Comparison of ENCODE assay signal across 19 cellular contexts in genomic region chr2:84187258-84187657, GRCh38.
"Had no signal": no experiment of that assay in that cellular context is flagged by ENCODE, and none has a peak within 500 bp of the region (broad histone marks: within the 10 kb centered on the region; RNA-seq: fewer than 3 reads in every experiment).

No MANE protein-coding gene starts in this region.

- H3K4me3 Mint-ChIP-seq: IgD-negative memory B cell had no signal

- H3K4me1 Mint-ChIP-seq: IgD-negative memory B cell had no signal

- H3K9me3 ChIP-seq: SJSA1 had no signal

- H3K9me3 Mint-ChIP-seq: IgD-negative memory B cell had no signal

- H3K36me3 ChIP-seq: SJSA1 had no signal

- ATAC-seq: K562 had no signal

- H3K27me3 Mint-ChIP-seq: IgD-negative memory B cell had no signal

- H3K27ac ChIP-seq: HL-60, SJSA1, SK-N-MC had no signal

- DNase-seq: NCI-H1092 treated with DMSO at 0.1 percent for 48 hours, NCI-H1436, NCI-H187, NCI-H2029, NCI-H2081 treated with DMSO at 0.1 percent for 48 hours, NCI-H2171, NCI-H226, NCI-H446, NCI-H510A treated with DMSO at 0.1 percent for 48 hours, NCI-H526, NCI-H774, Right ventricle myocardium superior, RPMI8226, SIG-M5 had no signal

- H3K4me3 ChIP-seq: K562, SJSA1, SK-N-MC had no signal

- H3K36me3 Mint-ChIP-seq: IgD-negative memory B cell had no signal

- H3K4me1 ChIP-seq: SJSA1 had no signal

- H3K27me3 ChIP-seq: SJSA1 had no signal
